Comparison of ENCODE assay signal across 2 cellular contexts in the genomic region with DNA sequence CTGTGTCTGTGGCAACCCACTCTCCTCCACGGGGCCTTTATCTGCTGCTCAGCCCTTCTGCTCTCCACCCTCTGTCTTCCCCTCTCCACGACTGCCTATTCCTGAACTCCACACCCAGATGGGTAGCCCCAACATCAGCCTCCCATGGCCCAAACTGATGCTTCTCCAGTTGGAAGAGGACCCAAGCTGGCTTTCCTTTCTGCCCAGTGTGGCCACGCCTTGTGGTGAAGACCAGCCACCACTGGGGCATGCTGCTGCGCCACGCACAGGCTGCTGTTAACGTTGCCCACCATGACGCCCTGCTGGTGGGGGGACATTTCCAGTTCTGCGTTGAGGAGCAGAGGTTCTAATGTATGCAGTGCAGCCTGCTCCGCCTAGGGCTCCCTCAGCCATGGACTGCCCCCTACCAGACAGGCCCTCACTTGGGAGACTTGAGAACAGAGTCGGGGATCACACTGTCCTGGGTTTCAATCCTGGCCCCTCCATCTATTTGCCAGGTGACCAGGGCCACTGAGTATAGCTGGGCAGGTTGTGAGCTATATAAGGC.
TF ChIP-seq lines count a peak whose summit lies in the region.

No MANE protein-coding gene starts in this region.

TF ChIP-seq in SK-N-SH treated with all-trans-retinoic acid at 6 μM for 48 hours, 23 proteins besides CTCF, POLR2A, EP300 and RAD21 (continued from another document):
- TF ChIP-seq, protein P1, sequence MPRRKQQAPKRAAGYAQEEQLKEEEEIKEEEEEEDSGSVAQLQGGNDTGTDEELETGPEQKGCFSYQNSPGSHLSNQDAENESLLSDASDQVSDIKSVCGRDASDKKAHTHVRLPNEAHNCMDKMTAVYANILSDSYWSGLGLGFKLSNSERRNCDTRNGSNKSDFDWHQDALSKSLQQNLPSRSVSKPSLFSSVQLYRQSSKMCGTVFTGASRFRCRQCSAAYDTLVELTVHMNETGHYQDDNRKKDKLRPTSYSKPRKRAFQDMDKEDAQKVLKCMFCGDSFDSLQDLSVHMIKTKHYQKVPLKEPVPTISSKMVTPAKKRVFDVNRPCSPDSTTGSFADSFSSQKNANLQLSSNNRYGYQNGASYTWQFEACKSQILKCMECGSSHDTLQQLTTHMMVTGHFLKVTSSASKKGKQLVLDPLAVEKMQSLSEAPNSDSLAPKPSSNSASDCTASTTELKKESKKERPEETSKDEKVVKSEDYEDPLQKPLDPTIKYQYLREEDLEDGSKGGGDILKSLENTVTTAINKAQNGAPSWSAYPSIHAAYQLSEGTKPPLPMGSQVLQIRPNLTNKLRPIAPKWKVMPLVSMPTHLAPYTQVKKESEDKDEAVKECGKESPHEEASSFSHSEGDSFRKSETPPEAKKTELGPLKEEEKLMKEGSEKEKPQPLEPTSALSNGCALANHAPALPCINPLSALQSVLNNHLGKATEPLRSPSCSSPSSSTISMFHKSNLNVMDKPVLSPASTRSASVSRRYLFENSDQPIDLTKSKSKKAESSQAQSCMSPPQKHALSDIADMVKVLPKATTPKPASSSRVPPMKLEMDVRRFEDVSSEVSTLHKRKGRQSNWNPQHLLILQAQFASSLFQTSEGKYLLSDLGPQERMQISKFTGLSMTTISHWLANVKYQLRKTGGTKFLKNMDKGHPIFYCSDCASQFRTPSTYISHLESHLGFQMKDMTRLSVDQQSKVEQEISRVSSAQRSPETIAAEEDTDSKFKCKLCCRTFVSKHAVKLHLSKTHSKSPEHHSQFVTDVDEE (CRISPR knock-in tag; IDR thresholded peaks at IDR 0.05) = no peak
- no peak for TF ChIP-seq ZC3H10 (CRISPR knock-in tag; IDR thresholded peaks at IDR 0.05)
- TF ChIP-seq TOX (CRISPR knock-in tag; IDR thresholded peaks at IDR 0.05; ENCODE audit: borderline replicate concordance) = no peak
- no peak for TF ChIP-seq TCF4 (CRISPR knock-in tag; IDR thresholded peaks at IDR 0.05; ENCODE audit: borderline replicate concordance)
- no peak for TF ChIP-seq ZNF565 (CRISPR knock-in tag; conservative IDR thresholded peaks at IDR 0.05; ENCODE audit: low read depth)
- no peak for TF ChIP-seq ZNF8 (CRISPR knock-in tag; IDR thresholded peaks at IDR 0.05)
- TF ChIP-seq ESRRG (CRISPR knock-in tag; IDR thresholded peaks at IDR 0.05) = no peak
- no peak for TF ChIP-seq ARNTL (CRISPR knock-in tag; IDR thresholded peaks at IDR 0.05; ENCODE audit: borderline replicate concordance, low read depth)

TF ChIP-seq in H1, 55 proteins besides CTCF, POLR2A, EP300 and RAD21 (continued from another document):
- TF ChIP-seq, protein P2, sequence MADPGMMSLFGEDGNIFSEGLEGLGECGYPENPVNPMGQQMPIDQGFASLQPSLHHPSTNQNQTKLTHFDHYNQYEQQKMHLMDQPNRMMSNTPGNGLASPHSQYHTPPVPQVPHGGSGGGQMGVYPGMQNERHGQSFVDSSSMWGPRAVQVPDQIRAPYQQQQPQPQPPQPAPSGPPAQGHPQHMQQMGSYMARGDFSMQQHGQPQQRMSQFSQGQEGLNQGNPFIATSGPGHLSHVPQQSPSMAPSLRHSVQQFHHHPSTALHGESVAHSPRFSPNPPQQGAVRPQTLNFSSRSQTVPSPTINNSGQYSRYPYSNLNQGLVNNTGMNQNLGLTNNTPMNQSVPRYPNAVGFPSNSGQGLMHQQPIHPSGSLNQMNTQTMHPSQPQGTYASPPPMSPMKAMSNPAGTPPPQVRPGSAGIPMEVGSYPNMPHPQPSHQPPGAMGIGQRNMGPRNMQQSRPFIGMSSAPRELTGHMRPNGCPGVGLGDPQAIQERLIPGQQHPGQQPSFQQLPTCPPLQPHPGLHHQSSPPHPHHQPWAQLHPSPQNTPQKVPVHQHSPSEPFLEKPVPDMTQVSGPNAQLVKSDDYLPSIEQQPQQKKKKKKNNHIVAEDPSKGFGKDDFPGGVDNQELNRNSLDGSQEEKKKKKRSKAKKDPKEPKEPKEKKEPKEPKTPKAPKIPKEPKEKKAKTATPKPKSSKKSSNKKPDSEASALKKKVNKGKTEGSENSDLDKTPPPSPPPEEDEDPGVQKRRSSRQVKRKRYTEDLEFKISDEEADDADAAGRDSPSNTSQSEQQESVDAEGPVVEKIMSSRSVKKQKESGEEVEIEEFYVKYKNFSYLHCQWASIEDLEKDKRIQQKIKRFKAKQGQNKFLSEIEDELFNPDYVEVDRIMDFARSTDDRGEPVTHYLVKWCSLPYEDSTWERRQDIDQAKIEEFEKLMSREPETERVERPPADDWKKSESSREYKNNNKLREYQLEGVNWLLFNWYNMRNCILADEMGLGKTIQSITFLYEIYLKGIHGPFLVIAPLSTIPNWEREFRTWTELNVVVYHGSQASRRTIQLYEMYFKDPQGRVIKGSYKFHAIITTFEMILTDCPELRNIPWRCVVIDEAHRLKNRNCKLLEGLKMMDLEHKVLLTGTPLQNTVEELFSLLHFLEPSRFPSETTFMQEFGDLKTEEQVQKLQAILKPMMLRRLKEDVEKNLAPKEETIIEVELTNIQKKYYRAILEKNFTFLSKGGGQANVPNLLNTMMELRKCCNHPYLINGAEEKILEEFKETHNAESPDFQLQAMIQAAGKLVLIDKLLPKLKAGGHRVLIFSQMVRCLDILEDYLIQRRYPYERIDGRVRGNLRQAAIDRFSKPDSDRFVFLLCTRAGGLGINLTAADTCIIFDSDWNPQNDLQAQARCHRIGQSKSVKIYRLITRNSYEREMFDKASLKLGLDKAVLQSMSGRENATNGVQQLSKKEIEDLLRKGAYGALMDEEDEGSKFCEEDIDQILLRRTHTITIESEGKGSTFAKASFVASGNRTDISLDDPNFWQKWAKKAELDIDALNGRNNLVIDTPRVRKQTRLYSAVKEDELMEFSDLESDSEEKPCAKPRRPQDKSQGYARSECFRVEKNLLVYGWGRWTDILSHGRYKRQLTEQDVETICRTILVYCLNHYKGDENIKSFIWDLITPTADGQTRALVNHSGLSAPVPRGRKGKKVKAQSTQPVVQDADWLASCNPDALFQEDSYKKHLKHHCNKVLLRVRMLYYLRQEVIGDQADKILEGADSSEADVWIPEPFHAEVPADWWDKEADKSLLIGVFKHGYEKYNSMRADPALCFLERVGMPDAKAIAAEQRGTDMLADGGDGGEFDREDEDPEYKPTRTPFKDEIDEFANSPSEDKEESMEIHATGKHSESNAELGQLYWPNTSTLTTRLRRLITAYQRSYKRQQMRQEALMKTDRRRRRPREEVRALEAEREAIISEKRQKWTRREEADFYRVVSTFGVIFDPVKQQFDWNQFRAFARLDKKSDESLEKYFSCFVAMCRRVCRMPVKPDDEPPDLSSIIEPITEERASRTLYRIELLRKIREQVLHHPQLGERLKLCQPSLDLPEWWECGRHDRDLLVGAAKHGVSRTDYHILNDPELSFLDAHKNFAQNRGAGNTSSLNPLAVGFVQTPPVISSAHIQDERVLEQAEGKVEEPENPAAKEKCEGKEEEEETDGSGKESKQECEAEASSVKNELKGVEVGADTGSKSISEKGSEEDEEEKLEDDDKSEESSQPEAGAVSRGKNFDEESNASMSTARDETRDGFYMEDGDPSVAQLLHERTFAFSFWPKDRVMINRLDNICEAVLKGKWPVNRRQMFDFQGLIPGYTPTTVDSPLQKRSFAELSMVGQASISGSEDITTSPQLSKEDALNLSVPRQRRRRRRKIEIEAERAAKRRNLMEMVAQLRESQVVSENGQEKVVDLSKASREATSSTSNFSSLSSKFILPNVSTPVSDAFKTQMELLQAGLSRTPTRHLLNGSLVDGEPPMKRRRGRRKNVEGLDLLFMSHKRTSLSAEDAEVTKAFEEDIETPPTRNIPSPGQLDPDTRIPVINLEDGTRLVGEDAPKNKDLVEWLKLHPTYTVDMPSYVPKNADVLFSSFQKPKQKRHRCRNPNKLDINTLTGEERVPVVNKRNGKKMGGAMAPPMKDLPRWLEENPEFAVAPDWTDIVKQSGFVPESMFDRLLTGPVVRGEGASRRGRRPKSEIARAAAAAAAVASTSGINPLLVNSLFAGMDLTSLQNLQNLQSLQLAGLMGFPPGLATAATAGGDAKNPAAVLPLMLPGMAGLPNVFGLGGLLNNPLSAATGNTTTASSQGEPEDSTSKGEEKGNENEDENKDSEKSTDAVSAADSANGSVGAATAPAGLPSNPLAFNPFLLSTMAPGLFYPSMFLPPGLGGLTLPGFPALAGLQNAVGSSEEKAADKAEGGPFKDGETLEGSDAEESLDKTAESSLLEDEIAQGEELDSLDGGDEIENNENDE (IDR thresholded peaks at IDR 0.05; ENCODE audit: insufficient replicate concordance, low read length) = no peak
- no peak for TF ChIP-seq KDM4A (IDR thresholded peaks at IDR 0.05; ENCODE audit: low read depth, low read length, severe bottlenecking)
- TF ChIP-seq SP2 (IDR thresholded peaks at IDR 0.05; ENCODE audit: low read length) = no peak
- TF ChIP-seq ASH2L (IDR thresholded peaks at IDR 0.05; ENCODE audit: low read length) = no peak
- TF ChIP-seq CREB1 (IDR thresholded peaks at IDR 0.05) = no peak
- no peak for TF ChIP-seq HDAC2 (IDR thresholded peaks at IDR 0.05; ENCODE audit: borderline replicate concordance in 1 of 2, low read depth in 2 of 2, low read length in 2 of 2)
- no peak for TF ChIP-seq GABPA (IDR thresholded peaks at IDR 0.05; ENCODE audit: borderline replicate concordance, insufficient read depth, low read length)
- no peak for TF ChIP-seq GTF2F1 (IDR thresholded peaks at IDR 0.05; ENCODE audit: borderline replicate concordance, low read depth, low read length)
- no peak for TF ChIP-seq TCF12 (IDR thresholded peaks at IDR 0.05; ENCODE audit: low read depth, low read length)
- no peak for TF ChIP-seq SAP30 (IDR thresholded peaks at IDR 0.05; ENCODE audit: insufficient read depth, insufficient replicate concordance, low read length)
- TF ChIP-seq PHF8 (conservative IDR thresholded peaks at IDR 0.05; ENCODE audit: low read depth, low read length) = no peak
- TF ChIP-seq KDM5A (IDR thresholded peaks at IDR 0.05; ENCODE audit: low read length) = no peak
